In the genomic region with DNA sequence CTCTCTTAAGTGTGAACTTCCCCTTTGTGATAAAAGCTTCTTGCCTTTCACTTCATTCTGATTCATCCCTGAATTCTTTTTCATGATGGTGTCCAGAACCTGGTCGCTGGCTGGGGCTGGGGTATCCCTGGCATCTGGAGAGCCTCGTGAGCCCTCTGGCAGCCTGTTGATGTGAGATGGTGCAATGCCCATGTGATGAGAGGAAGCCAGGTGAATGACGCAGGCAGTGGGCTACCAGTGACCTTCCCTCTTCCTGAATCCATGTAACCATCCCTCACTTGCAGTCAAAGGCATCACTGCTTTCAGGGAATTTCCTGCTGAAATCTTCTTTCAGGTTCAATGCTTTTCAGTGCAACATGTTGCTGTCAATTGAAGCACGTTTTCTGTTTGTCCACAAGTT, we compare ENCODE assay signal across 22 cellular contexts.
"Had no signal": no experiment of that assay in that cellular context is flagged by ENCODE, and none has a peak within 500 bp of the region (broad histone marks: within the 10 kb centered on the region; RNA-seq: fewer than 3 reads in every experiment).

No MANE protein-coding gene starts in this region.

- H3K4me3 ChIP-seq: coronary artery, dorsolateral prefrontal cortex, esophagus muscularis mucosa, gastroesophageal sphincter, heart left ventricle, hepatocyte, lower lobe of right lung, mucosa of descending colon had no signal

- H3K4me3 Mint-ChIP-seq: immature natural killer cell, mesothelial cell of epicardium, naive B cell had no signal

- H3K27ac Mint-ChIP-seq: immature natural killer cell, mesothelial cell of epicardium, naive B cell had no signal

- H2AFZ ChIP-seq: hepatocyte had no signal

- H3K27me3 Mint-ChIP-seq: naive B cell had no signal

- H3K36me3 ChIP-seq: esophagus muscularis mucosa, gastroesophageal sphincter, heart left ventricle, lower lobe of right lung had no signal

- H3K27ac ChIP-seq: coronary artery, dorsolateral prefrontal cortex, epithelial cell of prostate, esophagus muscularis mucosa, gastroesophageal sphincter, heart left ventricle, hepatocyte, lower lobe of right lung had no signal

- ATAC-seq: foreskin keratinocyte, gastroesophageal sphincter, left lobe of liver, left ventricle myocardium superior, lower lobe of right lung, mucosa of descending colon had no signal

- H3K4me1 Mint-ChIP-seq: immature natural killer cell, mesothelial cell of epicardium, naive B cell had no signal

- H3K4me1 ChIP-seq: esophagus muscularis mucosa, gastroesophageal sphincter, heart left ventricle, lower lobe of right lung had no signal

- H3K27me3 ChIP-seq: esophagus muscularis mucosa, foreskin keratinocyte, gastroesophageal sphincter, heart left ventricle, hepatocyte had no signal

- H3K36me3 Mint-ChIP-seq: immature natural killer cell, mesothelial cell of epicardium, naive B cell had no signal

- H3K4me2 ChIP-seq: hepatocyte had no signal

- H3K9me3 ChIP-seq: esophagus muscularis mucosa, lower lobe of right lung, mucosa of descending colon had no signal

- DNase-seq: dermis blood vessel endothelial cell; dorsolateral prefrontal cortex; effector CD4-positive, alpha-beta T cell; effector memory CD4-positive, alpha-beta T cell; foreskin keratinocyte; hypothalamus; immature natural killer cell; islet precursor cell; kidney; left ventricle myocardium superior; lower lobe of right lung; mesenchymal stem cell; mucosa of descending colon; naive B cell had no signal
